ENCODE assay signal across 9 cellular contexts in the genomic region with DNA sequence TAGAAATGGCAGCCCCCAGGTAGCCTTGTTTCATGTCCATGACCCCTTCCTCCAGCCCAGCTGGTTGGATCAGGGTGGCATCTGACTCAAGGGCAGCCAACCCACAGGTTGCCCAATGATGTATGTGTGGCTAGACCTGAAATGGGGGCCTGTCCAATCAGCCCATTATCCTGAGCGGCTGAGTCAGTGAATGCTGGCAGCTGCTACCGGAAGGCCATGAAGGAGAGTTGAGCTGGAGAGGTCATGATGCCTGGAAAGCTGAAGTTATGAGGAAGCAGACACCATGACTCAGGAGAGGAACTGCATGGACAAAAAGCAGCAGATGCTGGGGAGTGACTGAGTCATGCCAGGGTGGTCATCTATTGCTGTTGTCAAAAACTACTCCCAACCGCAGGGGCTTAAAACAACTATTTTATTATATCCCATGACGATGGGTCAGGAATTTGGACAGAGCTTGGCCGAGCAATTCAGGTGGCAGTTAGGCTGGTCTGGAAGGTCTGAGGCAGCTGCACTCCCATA.
DNase-seq lines count a peak whose midpoint lies in the region; FAIRE-seq lines count a peak whose summit lies in the region.
"Had no signal": no experiment of that assay in that cellular context is flagged by ENCODE, and none has a peak within 500 bp of the region (broad histone marks: within the 10 kb centered on the region; RNA-seq: fewer than 3 reads in every experiment).

No MANE protein-coding gene starts in this region.

- no peak for FAIRE-seq in GM19239 (lab: Jason Lieb, UNC)

- H3K9me3 ChIP-seq in effector memory CD4-positive, alpha-beta T cell (ENCODE audit: control insufficient read depth, low read length), result no peaks in the 10 kb centered on the region

- DNase-seq in HS-5 (ENCODE audit: low read depth), result peak; percentile 99
- DNase-seq in SKM-1 (lab: John Stamatoyannopoulos, UW; ENCODE audit: unreplicated experiment), result peak; percentile 73
- peak; percentile 74 for DNase-seq in fibroblast of the conjunctiva (ENCODE audit: low read depth)
- DNase-seq in stromal cell of bone marrow (ENCODE audit: low read depth), result peak; percentile 99
- no peak for DNase-seq in NCI-H1092 treated with DMSO at 0.1 percent for 48 hours (lab: John Stamatoyannopoulos, UW)
- no peak for DNase-seq in effector memory CD4-positive, alpha-beta T cell
- DNase-seq in GM19239 (ENCODE audit: insufficient read length, low spot score), result no peak
- DNase-seq: mesendoderm had no signal

- no peaks in the 10 kb centered on the region for H3K4me1 ChIP-seq in effector memory CD4-positive, alpha-beta T cell (ENCODE audit: control insufficient read depth, insufficient read depth, low read length, poor library complexity, severe bottlenecking)

- no peak overlapping the region for H3K27ac ChIP-seq in effector memory CD4-positive, alpha-beta T cell (ENCODE audit: insufficient read depth, low read length, poor library complexity, severe bottlenecking)
- H3K27ac ChIP-seq: HL-60 had no signal

- H3K27me3 ChIP-seq in effector memory CD4-positive, alpha-beta T cell (replicated peaks; ENCODE audit: control insufficient read depth, insufficient read depth, low read length, poor library complexity, severe bottlenecking), result no peaks in the 10 kb centered on the region

- H3K4me3 ChIP-seq in effector memory CD4-positive, alpha-beta T cell (ENCODE audit: insufficient read depth, low read depth, low read length, poor library complexity, severe bottlenecking), result no peak overlapping the region

- no peaks in the 10 kb centered on the region for H3K36me3 ChIP-seq in effector memory CD4-positive, alpha-beta T cell (ENCODE audit: control insufficient read depth, insufficient read depth, low read length)

Comparison
In these comparisons a context has a peak if more than half of its experiments do, and no peak if none do; other contexts are left out.
1. DNase-seq: peak in HS-5 (single experiment), SKM-1 (single experiment), fibroblast of the conjunctiva (single experiment) and stromal cell of bone marrow (single experiment); none in NCI-H1092 treated with DMSO at 0.1 percent for 48 hours (single experiment), effector memory CD4-positive, alpha-beta T cell (0 of 3) and GM19239 (single experiment).